Comparison of ENCODE assay signal across 8 cellular contexts in the genomic region with DNA sequence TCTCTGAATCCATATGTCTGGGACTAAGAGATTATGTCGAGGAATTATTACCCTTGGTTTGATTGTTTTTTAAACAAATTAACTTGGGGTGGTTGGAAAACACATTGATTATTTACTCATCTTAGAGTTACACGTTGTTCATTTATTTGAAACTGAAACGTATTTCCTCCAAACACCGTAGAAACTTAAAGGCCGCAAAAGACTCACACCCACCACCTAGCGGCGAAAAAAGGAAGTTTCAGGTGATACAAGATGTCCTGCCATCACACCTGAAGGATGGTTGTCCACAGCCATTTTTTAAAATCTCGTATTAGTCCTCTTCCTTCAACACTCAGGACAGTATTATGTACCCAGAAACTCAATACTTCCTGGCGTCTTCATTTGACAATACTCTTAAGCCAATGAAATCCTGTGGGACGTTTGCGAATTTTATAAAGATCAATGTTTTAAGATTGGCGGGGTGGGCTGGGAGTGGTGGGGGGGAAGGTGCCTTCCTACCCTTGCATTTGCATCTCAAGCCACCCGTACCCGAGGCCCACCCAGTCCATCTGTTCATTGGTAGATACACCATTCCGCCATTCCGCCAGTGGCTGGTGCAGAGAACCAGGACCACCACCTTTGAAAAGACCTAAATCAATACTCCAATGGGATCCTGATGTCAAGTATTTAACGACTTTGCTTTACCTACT.
A peak's percentile ranks its signal among the peaks of the same experiment; 100 is the strongest.
DNase-seq lines count a peak whose midpoint lies in the region; ATAC-seq lines count a peak whose summit lies in the region.

No MANE protein-coding gene starts in this region.

- DNase-seq in GDM1 (lab: John Stamatoyannopoulos, UW) (peak; percentile 47), Kasumi-1 (lab: John Stamatoyannopoulos, UW) (peak; percentile 85 to 86), SW 1271 (lab: John Stamatoyannopoulos, UW) (peak; percentile 3 to 30), iPS-NIHi11 (ENCODE audit: low spot score) (peak; percentile 67)
- peak; percentile 65 for DNase-seq in activated naive CD8-positive, alpha-beta T cell treated with anti-CD3 and anti-CD28 coated beads, Interleukin-2, amount 50 U/mL, for 16 hours (ENCODE audit: low read depth, low spot score)
- peak; percentile 67 for DNase-seq in stimulated activated CD4-positive, alpha-beta T cell treated with anti-CD3 and anti-CD28 coated beads, Interleukin-12 subunit alpha, Interleukin-12 subunit beta, amount 100 ng/mL, for 4 hours

- ATAC-seq in GM19395 (IDR thresholded peaks at IDR 0.05; ENCODE audit: unreplicated experiment) = no peak
- no peak for ATAC-seq in GM19035 (IDR thresholded peaks at IDR 0.05; ENCODE audit: unreplicated experiment)

Comparison
In these comparisons a context has a peak if more than half of its experiments do, and no peak if none do; other contexts are left out.
1. DNase-seq: peak in every context shown above with its lines; median percentile 86 in Kasumi-1; 67 in iPS-NIHi11; 67 in stimulated activated CD4-positive, alpha-beta T cell treated with anti-CD3 and anti-CD28 coated beads, Interleukin-12 subunit alpha, Interleukin-12 subunit beta, amount 100 ng/mL, for 4 hours; 65 in activated naive CD8-positive, alpha-beta T cell treated with anti-CD3 and anti-CD28 coated beads, Interleukin-2, amount 50 U/mL, for 16 hours; 47 in GDM1; 16 in SW 1271.